ENCODE assay signal across 1 cellular context in the genomic region with DNA sequence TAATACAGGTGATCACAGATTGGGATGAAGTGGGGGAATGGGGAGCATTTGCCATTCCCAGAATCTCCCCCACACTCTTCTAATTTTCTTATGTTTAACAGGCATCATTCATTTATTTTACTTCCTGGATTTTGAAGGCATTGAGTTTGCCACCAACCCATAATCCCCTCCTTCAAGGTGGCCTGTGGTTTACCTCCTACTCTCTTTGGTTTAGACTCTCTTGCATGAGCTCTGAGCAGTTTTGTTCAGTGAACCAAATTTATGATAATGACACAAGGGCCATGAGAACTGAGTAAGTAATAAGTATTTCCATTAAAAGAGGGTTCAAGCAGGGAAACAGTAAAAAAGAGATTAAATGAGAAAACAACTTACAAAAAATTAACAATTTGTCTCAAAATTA.
TF ChIP-seq lines count a peak whose summit lies in the region.

No MANE protein-coding gene starts in this region.

TF ChIP-seq in GM12878, 131 proteins besides CTCF, POLR2A, EP300 and RAD21:
- TF ChIP-seq, protein P1, sequence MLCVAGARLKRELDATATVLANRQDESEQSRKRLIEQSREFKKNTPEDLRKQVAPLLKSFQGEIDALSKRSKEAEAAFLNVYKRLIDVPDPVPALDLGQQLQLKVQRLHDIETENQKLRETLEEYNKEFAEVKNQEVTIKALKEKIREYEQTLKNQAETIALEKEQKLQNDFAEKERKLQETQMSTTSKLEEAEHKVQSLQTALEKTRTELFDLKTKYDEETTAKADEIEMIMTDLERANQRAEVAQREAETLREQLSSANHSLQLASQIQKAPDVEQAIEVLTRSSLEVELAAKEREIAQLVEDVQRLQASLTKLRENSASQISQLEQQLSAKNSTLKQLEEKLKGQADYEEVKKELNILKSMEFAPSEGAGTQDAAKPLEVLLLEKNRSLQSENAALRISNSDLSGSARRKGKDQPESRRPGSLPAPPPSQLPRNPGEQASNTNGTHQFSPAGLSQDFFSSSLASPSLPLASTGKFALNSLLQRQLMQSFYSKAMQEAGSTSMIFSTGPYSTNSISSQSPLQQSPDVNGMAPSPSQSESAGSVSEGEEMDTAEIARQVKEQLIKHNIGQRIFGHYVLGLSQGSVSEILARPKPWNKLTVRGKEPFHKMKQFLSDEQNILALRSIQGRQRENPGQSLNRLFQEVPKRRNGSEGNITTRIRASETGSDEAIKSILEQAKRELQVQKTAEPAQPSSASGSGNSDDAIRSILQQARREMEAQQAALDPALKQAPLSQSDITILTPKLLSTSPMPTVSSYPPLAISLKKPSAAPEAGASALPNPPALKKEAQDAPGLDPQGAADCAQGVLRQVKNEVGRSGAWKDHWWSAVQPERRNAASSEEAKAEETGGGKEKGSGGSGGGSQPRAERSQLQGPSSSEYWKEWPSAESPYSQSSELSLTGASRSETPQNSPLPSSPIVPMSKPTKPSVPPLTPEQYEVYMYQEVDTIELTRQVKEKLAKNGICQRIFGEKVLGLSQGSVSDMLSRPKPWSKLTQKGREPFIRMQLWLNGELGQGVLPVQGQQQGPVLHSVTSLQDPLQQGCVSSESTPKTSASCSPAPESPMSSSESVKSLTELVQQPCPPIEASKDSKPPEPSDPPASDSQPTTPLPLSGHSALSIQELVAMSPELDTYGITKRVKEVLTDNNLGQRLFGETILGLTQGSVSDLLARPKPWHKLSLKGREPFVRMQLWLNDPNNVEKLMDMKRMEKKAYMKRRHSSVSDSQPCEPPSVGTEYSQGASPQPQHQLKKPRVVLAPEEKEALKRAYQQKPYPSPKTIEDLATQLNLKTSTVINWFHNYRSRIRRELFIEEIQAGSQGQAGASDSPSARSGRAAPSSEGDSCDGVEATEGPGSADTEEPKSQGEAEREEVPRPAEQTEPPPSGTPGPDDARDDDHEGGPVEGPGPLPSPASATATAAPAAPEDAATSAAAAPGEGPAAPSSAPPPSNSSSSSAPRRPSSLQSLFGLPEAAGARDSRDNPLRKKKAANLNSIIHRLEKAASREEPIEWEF (IDR thresholded peaks at IDR 0.05; ENCODE audit: insufficient replicate concordance, low read depth, low read length), result no peak
- TF ChIP-seq RBBP5 (conservative IDR thresholded peaks at IDR 0.05) (no peak), RUNX3 (IDR thresholded peaks at IDR 0.05; ENCODE audit: low read length) (peak; percentile 35), NFYA (IDR thresholded peaks at IDR 0.05; ENCODE audit: borderline replicate concordance, low read depth, low read length) (no peak)
